Comparison of ENCODE assay signal across 1 cellular context in genomic region chr4:110059556-110060191, GRCh38.
TF ChIP-seq lines count a peak whose summit lies in the region.

No MANE protein-coding gene starts in this region.

TF ChIP-seq in GM12878, 131 proteins besides CTCF, POLR2A, EP300 and RAD21 (continued from another document and continues in another):
- TF ChIP-seq RELB (IDR thresholded peaks at IDR 0.05; ENCODE audit: low read depth): peak; percentile 47; the same call in 1 of the 2 replicates
- no peak for TF ChIP-seq CUX1 (IDR thresholded peaks at IDR 0.05; ENCODE audit: insufficient replicate concordance, low read depth, low read length)
- TF ChIP-seq ESRRA (IDR thresholded peaks at IDR 0.05; ENCODE audit: low read length): no peak
- no peak for TF ChIP-seq MAX (IDR thresholded peaks at IDR 0.05; ENCODE audit: low read depth, low read length)
- TF ChIP-seq BACH1 (IDR thresholded peaks at IDR 0.05; ENCODE audit: borderline replicate concordance): no peak
- TF ChIP-seq CREB1 (IDR thresholded peaks at IDR 0.05; ENCODE audit: low read depth): no peak
- no peak for TF ChIP-seq TAF1 (IDR thresholded peaks at IDR 0.05; ENCODE audit: borderline replicate concordance, low read depth, low read length)
- TF ChIP-seq ATF3 (IDR thresholded peaks at IDR 0.05; ENCODE audit: borderline replicate concordance, extremely low read depth, low read depth, low read length): no peak
- no peak for TF ChIP-seq IRF5 (IDR thresholded peaks at IDR 0.05; ENCODE audit: borderline replicate concordance)
- TF ChIP-seq NFXL1 (IDR thresholded peaks at IDR 0.05; ENCODE audit: borderline replicate concordance): no peak
- TF ChIP-seq RELA (IDR thresholded peaks at IDR 0.05; ENCODE audit: borderline replicate concordance, partially characterized antibody): no peak
- no peak for TF ChIP-seq KLF5 (IDR thresholded peaks at IDR 0.05; ENCODE audit: partially characterized antibody)
- 0 out of 2 replicates have a peak, but pooled peaks have one; percentile 34 for TF ChIP-seq ZNF24 (IDR thresholded peaks at IDR 0.05)
- TF ChIP-seq NR2C1 (IDR thresholded peaks at IDR 0.05): 0 out of 2 replicates have a peak, but pooled peaks have one; percentile 18
- peak; percentile 61; the same call in 1 of the 2 replicates for TF ChIP-seq MTA2 (IDR thresholded peaks at IDR 0.05; ENCODE audit: low read depth)
- TF ChIP-seq SMC3 (IDR thresholded peaks at IDR 0.05; ENCODE audit: borderline replicate concordance, low read length): no peak
- TF ChIP-seq USF2 (IDR thresholded peaks at IDR 0.05; ENCODE audit: borderline replicate concordance, low read depth, low read length): no peak
- no peak for TF ChIP-seq NKRF (conservative IDR thresholded peaks at IDR 0.05)
- peak; percentile 60 for TF ChIP-seq ATF7 (IDR thresholded peaks at IDR 0.05; ENCODE audit: low read depth)
- no peak for TF ChIP-seq MYC (IDR thresholded peaks at IDR 0.05; ENCODE audit: insufficient read depth, insufficient read length, insufficient replicate concordance, low read length, severe bottlenecking)
- TF ChIP-seq TCF3 (IDR thresholded peaks at IDR 0.05; ENCODE audit: borderline replicate concordance, insufficient read depth, low read depth, low read length): no peak
- no peak; the same call in 1 of the 2 replicates for TF ChIP-seq FOXK2 (IDR thresholded peaks at IDR 0.05)
- TF ChIP-seq HDGF (IDR thresholded peaks at IDR 0.05): no peak
- no peak for TF ChIP-seq MXI1 (IDR thresholded peaks at IDR 0.05; ENCODE audit: low read depth, low read length)
- no peak for TF ChIP-seq FOS (IDR thresholded peaks at IDR 0.05; ENCODE audit: borderline replicate concordance, extremely low read depth, insufficient read length)
- TF ChIP-seq ASH2L (IDR thresholded peaks at IDR 0.05; ENCODE audit: borderline replicate concordance, low read depth): no peak
- TF ChIP-seq MYB (IDR thresholded peaks at IDR 0.05; ENCODE audit: borderline replicate concordance, low read depth, low read length): no peak
- no peak for TF ChIP-seq TARDBP (IDR thresholded peaks at IDR 0.05; ENCODE audit: borderline replicate concordance)
- TF ChIP-seq HDAC6 (IDR thresholded peaks at IDR 0.05; ENCODE audit: unreplicated experiment): no peak
- peak; percentile 78 for TF ChIP-seq ATF2 (IDR thresholded peaks at IDR 0.05; ENCODE audit: low read length)
- no peak for TF ChIP-seq NFYA (IDR thresholded peaks at IDR 0.05; ENCODE audit: borderline replicate concordance, low read depth, low read length)
- no peak for TF ChIP-seq BHLHE40 (IDR thresholded peaks at IDR 0.05; ENCODE audit: borderline replicate concordance in 1 of 2, low read depth in 2 of 2, low read length in 1 of 2)
- 0 out of 2 replicates have a peak, but pooled peaks have one; percentile 37 for TF ChIP-seq DPF2 (IDR thresholded peaks at IDR 0.05)
- no peak for TF ChIP-seq HCFC1 (IDR thresholded peaks at IDR 0.05; ENCODE audit: low read length)
- no peak for TF ChIP-seq RBBP5 (conservative IDR thresholded peaks at IDR 0.05)
- TF ChIP-seq IKZF2 (IDR thresholded peaks at IDR 0.05): peak; percentile 80 to 82
- peak; percentile 46 for TF ChIP-seq JUNB (IDR thresholded peaks at IDR 0.05)
- peak; percentile 35; the same call in 1 of the 2 replicates for TF ChIP-seq CBFB (IDR thresholded peaks at IDR 0.05; ENCODE audit: low read depth)
- no peak for TF ChIP-seq ZSCAN29 (IDR thresholded peaks at IDR 0.05)
- no peak for TF ChIP-seq CEBPB (IDR thresholded peaks at IDR 0.05; ENCODE audit: borderline replicate concordance in 1 of 2, low read depth in 2 of 2, low read length in 2 of 2)
- TF ChIP-seq ETV6 (conservative IDR thresholded peaks at IDR 0.05 in 1 of 2, IDR thresholded peaks at IDR 0.05 in 1 of 2; ENCODE audit: borderline replicate concordance in 1 of 2, low read depth in 1 of 2): peak in 1 of 2 experiments; percentile 84; a peak in 2 of 4 replicates
- no peak for TF ChIP-seq CHD4 (IDR thresholded peaks at IDR 0.05)
- TF ChIP-seq SKIL (IDR thresholded peaks at IDR 0.05; ENCODE audit: low read depth, poor library complexity, severe bottlenecking): no peak
- TF ChIP-seq GABPA (IDR thresholded peaks at IDR 0.05; ENCODE audit: low read depth): 0 out of 2 replicates have a peak, but pooled peaks have one; percentile 20
- peak; percentile 77; the same call in 1 of the 2 replicates for TF ChIP-seq RUNX3 (IDR thresholded peaks at IDR 0.05; ENCODE audit: low read length)
- peak; percentile 36; the same call in 1 of the 2 replicates for TF ChIP-seq ZBED1 (IDR thresholded peaks at IDR 0.05; ENCODE audit: borderline replicate concordance)
